ENCODE assay signal across 8 cellular contexts in the genomic region with DNA sequence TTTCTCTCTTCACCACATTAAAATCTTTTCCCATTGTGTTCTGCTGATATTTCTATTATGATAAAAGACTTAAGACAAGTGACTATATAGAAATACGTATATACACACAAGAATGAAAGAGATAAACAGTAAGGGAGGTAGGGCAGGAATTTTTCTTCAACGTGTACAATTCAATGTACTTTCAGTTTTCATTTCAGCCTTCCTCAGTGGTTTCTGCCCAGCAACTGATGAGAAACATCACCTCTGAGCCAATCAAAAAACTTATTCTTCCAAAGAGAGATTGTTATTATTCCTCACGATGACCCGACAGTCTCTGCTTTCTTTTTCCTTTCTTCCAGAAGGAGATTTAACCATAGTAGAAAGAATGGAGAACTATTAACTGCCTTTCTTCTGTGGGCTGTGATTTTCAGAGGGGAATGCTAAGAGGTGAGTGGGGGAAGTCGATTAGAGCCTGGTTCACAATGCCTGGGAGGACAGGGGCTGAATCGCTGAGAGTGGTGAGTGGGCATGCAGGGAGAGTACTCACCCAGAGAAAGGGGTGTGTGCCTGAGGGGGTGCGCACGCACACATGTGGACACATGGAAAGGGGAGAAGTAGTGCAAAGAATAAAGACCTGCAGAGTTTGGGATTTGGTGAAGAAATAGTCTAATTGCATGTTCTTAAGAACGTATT. TPM values are rescaled to one million over a fixed set of nuclear protein-coding genes. Genes with fewer than 3 reads are reported as not detected.
A peak's percentile ranks its signal among the peaks of the same experiment; 100 is the strongest.
DNase-seq lines count a peak whose midpoint lies in the region; ATAC-seq and TF ChIP-seq lines count a peak whose summit lies in the region.

A gene (plus strand): TSS at position 289 of the 672 bp plus-strand sequence. CDS start 3,289 bp downstream, outside the sequence.

- CTCF ChIA-PET in activated CD8-positive, alpha-beta T cell treated with anti-CD3 and anti-CD28 coated beads for 36 hours (lab: Charles Lee) = no interaction called here

- TF ChIP-seq CTCF in C4-2B (conservative IDR thresholded peaks at IDR 0.05) = no peak
- no peak for TF ChIP-seq CTCF in activated CD8-positive, alpha-beta T cell treated with anti-CD3 and anti-CD28 coated beads for 36 hours (IDR thresholded peaks at IDR 0.05)
- no peak for TF ChIP-seq CTCF in lung (IDR thresholded peaks at IDR 0.05; ENCODE audit: control extremely low read depth, extremely low read depth)

- peaks cover 44% of the 10 kb centered on the region for H3K4me1 Mint-ChIP-seq in activated CD8-positive, alpha-beta T cell treated with anti-CD3 and anti-CD28 coated beads for 36 hours (ENCODE audit: low read depth)

- H3K9me3 ChIP-seq in lung (ENCODE audit: control insufficient read depth in 2 of 2, insufficient read depth in 1 of 2, low read length in 1 of 2) = no peaks in the 10 kb centered on the region

- H3K27me3 ChIP-seq in lung (ENCODE audit: control insufficient read depth, insufficient read depth) = no peaks in the 10 kb centered on the region

- 0 to 1% methylated on average over 9 of the region's 9 CpGs for WGBS in lung, 2 donors

- peaks cover 26% of the 10 kb centered on the region for H3K36me3 Mint-ChIP-seq in activated CD8-positive, alpha-beta T cell treated with anti-CD3 and anti-CD28 coated beads for 36 hours (ENCODE audit: low read depth)

- H3K9me3 Mint-ChIP-seq in activated CD8-positive, alpha-beta T cell treated with anti-CD3 and anti-CD28 coated beads for 36 hours = no peaks in the 10 kb centered on the region

- H3K36me3 ChIP-seq in lung (ENCODE audit: control insufficient read depth in 2 of 2, insufficient read depth in 2 of 2, low read length in 2 of 2) = peaks cover 0 to 9% of the 10 kb centered on the region in 2 donors

- H3K27ac ChIP-seq in C4-2B (peak within 1 kb of the TSS; percentile 66), lung (ENCODE audit: low read depth in 1 of 2, low read length in 1 of 2) (peak within 1 kb of the TSS; percentile 92 to 93)

- peak; percentile 82 for DNase-seq in NCI-H82 (lab: John Stamatoyannopoulos, UW)
- peak; percentile 83 for DNase-seq in activated CD8-positive, alpha-beta T cell treated with anti-CD3 and anti-CD28 coated beads for 36 hours
- DNase-seq in effector CD8-positive, alpha-beta T cell (lab: John Stamatoyannopoulos, UW) = peak; percentile 51
- peak; percentile 68 for DNase-seq in lung (ENCODE audit: low spot score)
- DNase-seq in stimulated activated CD4-positive, alpha-beta T cell treated with anti-CD3 and anti-CD28 coated beads, TNF-alpha, amount 100 ng/mL, for 48 hours (ENCODE audit: low read depth in 3 of 3) = peak; percentile 37 to 56 (median 52)

- peaks cover 3 to 7% of the 10 kb centered on the region in 2 donors for H3K4me1 ChIP-seq in lung (ENCODE audit: control insufficient read depth in 2 of 2, insufficient read depth in 2 of 2, low read length in 2 of 2)

- peak within 1 kb of the TSS; percentile 62 for H3K4me3 ChIP-seq in lung

- POLR2A ChIA-PET in activated CD8-positive, alpha-beta T cell treated with anti-CD3 and anti-CD28 coated beads for 36 hours (lab: Charles Lee) = no interaction called here

- H3K27ac Mint-ChIP-seq in activated CD8-positive, alpha-beta T cell treated with anti-CD3 and anti-CD28 coated beads for 36 hours = peak within 1 kb of the TSS; percentile 96

- ATAC-seq in GM19328 (IDR thresholded peaks at IDR 0.05; ENCODE audit: unreplicated experiment) (peak; percentile 91), HG03460 (IDR thresholded peaks at IDR 0.05; ENCODE audit: unreplicated experiment) (peak; percentile 90), lung (ENCODE audit: insufficient read depth, low FRiP score) (peak; percentile 93)
- peak; percentile 96 for ATAC-seq in activated CD8-positive, alpha-beta T cell treated with anti-CD3 and anti-CD28 coated beads for 36 hours

- H3K4me3 Mint-ChIP-seq in activated CD8-positive, alpha-beta T cell treated with anti-CD3 and anti-CD28 coated beads for 36 hours = peak within 1 kb of the TSS; percentile 93

- intact Hi-C loops in activated CD8-positive, alpha-beta T cell treated with anti-CD3 and anti-CD28 coated beads for 36 hours (cut with micrococcal nuclease) = no loop called here

- no peaks in the 10 kb centered on the region for H3K27me3 Mint-ChIP-seq in activated CD8-positive, alpha-beta T cell treated with anti-CD3 and anti-CD28 coated beads for 36 hours

RNA-seq across cellular contexts. Expression of the gene that starts here (rescaled TPM):
- 10 to 100 TPM; 32.7 to 34.0 TPM for total RNA-seq in activated CD8-positive, alpha-beta T cell treated with anti-CD3 and anti-CD28 coated beads for 36 hours
- total RNA-seq in lung = 10 to 100 TPM; 18.7 to 60.1 TPM
- 10 to 100 TPM; 14.4 to 26.3 TPM for polyA plus RNA-seq in lung

Comparison
In these comparisons a context has a peak if more than half of its experiments do, and no peak if none do; other contexts are left out.
1. Peak in every context shown above with its lines: DNase-seq, ATAC-seq, H3K4me3 ChIP-seq and H3K27ac ChIP-seq.